Comparison of ENCODE assay signal across 9 cellular contexts in the genomic region with DNA sequence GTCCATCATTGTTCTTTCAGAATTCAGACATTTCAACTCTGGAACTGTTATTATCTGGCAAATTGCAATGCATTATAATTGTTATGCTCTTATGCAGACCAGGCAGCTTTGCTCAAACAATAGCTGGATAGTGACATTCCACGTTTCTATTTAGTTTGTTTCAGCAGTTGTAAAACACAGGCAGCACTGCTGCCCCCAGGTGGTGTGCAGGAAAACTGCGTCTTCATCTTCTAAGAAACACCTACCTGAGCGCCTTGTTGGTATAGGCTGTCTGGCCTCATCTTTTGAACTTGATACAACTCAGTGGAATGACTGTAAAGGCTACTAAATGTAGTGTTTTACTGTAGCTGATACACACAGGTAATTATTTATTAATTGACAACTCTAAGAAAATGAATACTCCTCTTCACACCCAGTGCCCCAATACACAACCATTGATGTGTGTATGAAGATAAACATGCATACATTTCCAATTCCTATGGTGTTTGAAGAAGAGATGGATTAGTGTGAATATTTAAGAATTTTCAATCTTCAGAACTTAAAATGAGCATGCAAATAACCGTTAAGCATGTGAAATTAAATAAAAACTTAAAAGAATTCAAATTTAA.
DNase-seq lines count a peak whose midpoint lies in the region; TF ChIP-seq lines count a peak whose summit lies in the region.
"Had no signal": no experiment of that assay in that cellular context is flagged by ENCODE, and none has a peak within 500 bp of the region (broad histone marks: within the 10 kb centered on the region; RNA-seq: fewer than 3 reads in every experiment).

No MANE protein-coding gene starts in this region.

- WGBS in ovary, 3 donors = 48 to 62% (median 48%) methylated on average over 4 of the region's 4 CpGs

- no peak for DNase-seq in AG04450 (ENCODE audit: low read depth, low spot score)
- DNase-seq in ELR (ENCODE audit: low read depth) = peak; percentile 10
- DNase-seq in SK-MEL-5 (ENCODE audit: low read depth, low spot score) = peak; percentile 36
- DNase-seq in iris pigment epithelial cell (ENCODE audit: low read depth) = peak; percentile 15
- no peak for DNase-seq in ovary
- DNase-seq in DMS114 treated with DMSO at 0.1 percent for 48 hours (lab: John Stamatoyannopoulos, UW; ENCODE audit: unreplicated experiment) = no peak
- no peak for DNase-seq in GF-D8 (lab: John Stamatoyannopoulos, UW)
- DNase-seq in activated effector memory CD4-positive, alpha-beta T cell treated with Interleukin-2 at 50 U/mL for 16 hours = no peak
- DNase-seq: foreskin melanocyte had no signal

- no peaks in the 10 kb centered on the region for H3K27me3 ChIP-seq in AG04450 (ENCODE audit: control insufficient read depth, insufficient read depth, low read length)
- no peaks in the 10 kb centered on the region for H3K27me3 ChIP-seq in ovary

- CTCF ChIA-PET in AG04450 (lab: Charles Lee) = interaction anchor here (1.3 kb wide), 1 partner anchor 9 kb away, joined by 3 read pairs; no protein-coding TSS in a partner anchor

- H3K27ac ChIP-seq in AG04450 (ENCODE audit: low read depth, low read length) = no peak overlapping the region
- no peak overlapping the region for H3K27ac ChIP-seq in ovary

- no peak for TF ChIP-seq POLR2A in ovary (IDR thresholded peaks at IDR 0.05)

- intact Hi-C loops in ovary (cut with DNase I) = no loop called here

- in situ Hi-C loops in SK-MEL-5 (cut with HindIII; ENCODE audit: low pct_unique_long_range_greater_than_20kb, low sequenced_read_pairs) = no loop called here

- POLR2A ChIA-PET in AG04450 (lab: Yijun Ruan, JAX) = no interaction called here

- TF ChIP-seq EP300 in ovary (IDR thresholded peaks at IDR 0.05) = no peak

- H3K9me3 ChIP-seq in AG04450 (ENCODE audit: control insufficient read depth, insufficient read depth, low read length) (peaks cover 2% of the 10 kb centered on the region; the same call in 1 of the 2 replicates), ovary (no peaks in the 10 kb centered on the region)

- TF ChIP-seq CTCF in AG04450 (IDR thresholded peaks at IDR 0.05; ENCODE audit: low read depth, low read length) = peak; percentile 39; the same call in 1 of the 2 replicates
- no peak for TF ChIP-seq CTCF in ovary (IDR thresholded peaks at IDR 0.05)

- peaks cover 3% of the 10 kb centered on the region for H3K4me1 ChIP-seq in ovary (ENCODE audit: insufficient read depth)

- H3K36me3 ChIP-seq in ovary = no peaks in the 10 kb centered on the region

- H3K4me3 ChIP-seq in AG04450 (ENCODE audit: low read depth, low read length) = no peak overlapping the region
- no peak overlapping the region for H3K4me3 ChIP-seq in ovary

Comparison
In these comparisons a context has a peak if more than half of its experiments do, and no peak if none do; other contexts are left out.
1. DNase-seq: peak in ELR (single experiment), SK-MEL-5 (single experiment) and iris pigment epithelial cell (single experiment); none in AG04450 (single experiment), ovary (0 of 5), DMS114 treated with DMSO at 0.1 percent for 48 hours (single experiment), GF-D8 (single experiment) and activated effector memory CD4-positive, alpha-beta T cell treated with Interleukin-2 at 50 U/mL for 16 hours (single experiment).